ENCODE assay signal across 9 cellular contexts in genomic region chr14:106831322-106831720, GRCh38.
DNase-seq lines count a peak whose midpoint lies in the region; ATAC-seq and TF ChIP-seq lines count a peak whose summit lies in the region.
"Had no signal": no experiment of that assay in that cellular context is flagged by ENCODE, and none has a peak within 500 bp of the region (broad histone marks: within the 10 kb centered on the region; RNA-seq: fewer than 3 reads in every experiment).

No MANE protein-coding gene starts in this region.

- peaks cover 1% of the 10 kb centered on the region for H3K9me3 Mint-ChIP-seq in CD4-positive, alpha-beta T cell
- peaks cover 0 to 2% of the 10 kb centered on the region in 2 donors for H3K9me3 Mint-ChIP-seq in activated T-cell treated with anti-CD3 and anti-CD28 coated beads, Interleukin-2, amount 50 U/mL, for 72 hours
- H3K9me3 Mint-ChIP-seq in natural killer cell treated with Interleukin-12 subunit alpha and Interleukin-12 subunit beta and Interleukin-15 and Interleukin-18, amount 100 ng/mL, for 72 hours, result no peaks in the 10 kb centered on the region

- 76 to 80% methylated on average over 7 to 11 of the region's 11 CpGs for WGBS in tibial nerve, 2 donors

- DNase-seq in CD4-positive, alpha-beta T cell, result peak in 7 of 10 experiments; percentile 26 to 60 (median 40)
- DNase-seq in activated T-cell treated with anti-CD3 and anti-CD28 coated beads, Interleukin-2, amount 50 U/mL, for 72 hours, result peak; percentile 78 to 80
- no peak for DNase-seq in natural killer cell treated with Interleukin-12 subunit alpha and Interleukin-12 subunit beta and Interleukin-15 and Interleukin-18, amount 100 ng/mL, for 72 hours (ENCODE audit: low spot score)
- DNase-seq in tibial nerve (ENCODE audit: low spot score in 2 of 2), result no peak
- DNase-seq in globus pallidus (ENCODE audit: low spot score), result no peak

- H3K4me3 ChIP-seq in Loucy (ENCODE audit: low read length, poor library complexity, severe bottlenecking), result no peak overlapping the region
- H3K4me3 ChIP-seq in tibial nerve, result no peak overlapping the region
- H3K4me3 ChIP-seq: HAP-1 had no signal

- no peak overlapping the region for H3K27ac ChIP-seq in CD4-positive, alpha-beta T cell (ENCODE audit: low read depth, low read length)
- H3K27ac ChIP-seq in tibial nerve, result no peak overlapping the region

- H3K36me3 ChIP-seq in Loucy (ENCODE audit: insufficient read depth, low read length), result no peaks in the 10 kb centered on the region
- H3K36me3 ChIP-seq in tibial nerve, result no peaks in the 10 kb centered on the region
- H3K36me3 ChIP-seq: HAP-1 had no signal

- intact Hi-C loops in CD4-positive, alpha-beta T cell (cut with DNase I, micrococcal nuclease), result no loop called here

- no peak overlapping the region for H3K9ac ChIP-seq in Loucy (ENCODE audit: low read depth, low read length, poor library complexity, severe bottlenecking)

- peak; percentile 58 for ATAC-seq in CD4-positive, alpha-beta T cell (ENCODE audit: poor library complexity)
- ATAC-seq in GM21528 (IDR thresholded peaks at IDR 0.05; ENCODE audit: low FRiP score, unreplicated experiment) (peak; percentile 50), GM19452 (IDR thresholded peaks at IDR 0.05; ENCODE audit: unreplicated experiment) (no peak)
- ATAC-seq in activated T-cell treated with anti-CD3 and anti-CD28 coated beads, Interleukin-2, amount 50 U/mL, for 72 hours (replicated peaks in 1 of 2), result peak; percentile 52 to 66
- peak; percentile 44 to 72 for ATAC-seq in natural killer cell treated with Interleukin-12 subunit alpha and Interleukin-12 subunit beta and Interleukin-15 and Interleukin-18, amount 100 ng/mL, for 72 hours

- no peaks in the 10 kb centered on the region for H3K27me3 Mint-ChIP-seq in CD4-positive, alpha-beta T cell
- peaks cover 7% of the 10 kb centered on the region for H3K27me3 Mint-ChIP-seq in activated T-cell treated with anti-CD3 and anti-CD28 coated beads, Interleukin-2, amount 50 U/mL, for 72 hours (ENCODE audit: low read depth)
- peaks cover 12 to 25% of the 10 kb centered on the region in 2 donors for H3K27me3 Mint-ChIP-seq in natural killer cell treated with Interleukin-12 subunit alpha and Interleukin-12 subunit beta and Interleukin-15 and Interleukin-18, amount 100 ng/mL, for 72 hours

- POLR2A ChIA-PET in CD4-positive, alpha-beta T cell (lab: Charles Lee), result no interaction called here

- H3K36me3 Mint-ChIP-seq in CD4-positive, alpha-beta T cell (ENCODE audit: low read depth), result no peaks in the 10 kb centered on the region
- peaks cover 0 to 2% of the 10 kb centered on the region in 2 donors for H3K36me3 Mint-ChIP-seq in activated T-cell treated with anti-CD3 and anti-CD28 coated beads, Interleukin-2, amount 50 U/mL, for 72 hours (ENCODE audit: insufficient read depth in 2 of 2)
- no peaks in the 10 kb centered on the region for H3K36me3 Mint-ChIP-seq in natural killer cell treated with Interleukin-12 subunit alpha and Interleukin-12 subunit beta and Interleukin-15 and Interleukin-18, amount 100 ng/mL, for 72 hours

- peak overlapping the region; percentile 35 for H3K27ac Mint-ChIP-seq in CD4-positive, alpha-beta T cell
- H3K27ac Mint-ChIP-seq in activated T-cell treated with anti-CD3 and anti-CD28 coated beads, Interleukin-2, amount 50 U/mL, for 72 hours, result no peak overlapping the region
- no peak overlapping the region for H3K27ac Mint-ChIP-seq in natural killer cell treated with Interleukin-12 subunit alpha and Interleukin-12 subunit beta and Interleukin-15 and Interleukin-18, amount 100 ng/mL, for 72 hours

- no peak overlapping the region for H3K4me3 Mint-ChIP-seq in CD4-positive, alpha-beta T cell
- H3K4me3 Mint-ChIP-seq in activated T-cell treated with anti-CD3 and anti-CD28 coated beads, Interleukin-2, amount 50 U/mL, for 72 hours, result no peak overlapping the region
- no peak overlapping the region for H3K4me3 Mint-ChIP-seq in natural killer cell treated with Interleukin-12 subunit alpha and Interleukin-12 subunit beta and Interleukin-15 and Interleukin-18, amount 100 ng/mL, for 72 hours

- no peak for TF ChIP-seq EP300 in tibial nerve (IDR thresholded peaks at IDR 0.05)

- no peaks in the 10 kb centered on the region for H3K4me1 Mint-ChIP-seq in CD4-positive, alpha-beta T cell (ENCODE audit: low read depth)
- H3K4me1 Mint-ChIP-seq in activated T-cell treated with anti-CD3 and anti-CD28 coated beads, Interleukin-2, amount 50 U/mL, for 72 hours (ENCODE audit: low read depth), result no peaks in the 10 kb centered on the region
- peaks cover 0 to 5% of the 10 kb centered on the region in 2 donors for H3K4me1 Mint-ChIP-seq in natural killer cell treated with Interleukin-12 subunit alpha and Interleukin-12 subunit beta and Interleukin-15 and Interleukin-18, amount 100 ng/mL, for 72 hours (ENCODE audit: low read depth in 2 of 2)

- no peaks in the 10 kb centered on the region for H3K9me2 ChIP-seq in Loucy (replicated peaks; ENCODE audit: low read depth, low read length)

- H3K79me2 ChIP-seq in Loucy (ENCODE audit: insufficient read depth, low read length), result no peaks in the 10 kb centered on the region

- no peaks in the 10 kb centered on the region for H3K27me3 ChIP-seq in CD4-positive, alpha-beta T cell (ENCODE audit: control insufficient read depth, insufficient read depth, low read length)
- H3K27me3 ChIP-seq in Loucy (ENCODE audit: insufficient read depth, low read length, poor library complexity, severe bottlenecking) (no peaks in the 10 kb centered on the region), tibial nerve (no peaks in the 10 kb centered on the region)

- H4K20me1 ChIP-seq in Loucy (ENCODE audit: insufficient read depth, low read length, poor library complexity, severe bottlenecking), result no peaks in the 10 kb centered on the region

- no peak for TF ChIP-seq POLR2A in tibial nerve (IDR thresholded peaks at IDR 0.05)

- H3F3A ChIP-seq in Loucy (ENCODE audit: low read depth), result no peaks in the 10 kb centered on the region

- no peak overlapping the region for H2AFZ ChIP-seq in Loucy (ENCODE audit: low read length)

- CTCF ChIA-PET in CD4-positive, alpha-beta T cell (lab: Charles Lee), result interaction anchor here (1.2 to 2.2 kb wide), 11 partner anchors 9 to 44 kb away, joined by 3 to 32 read pairs (median 10); no protein-coding TSS in a partner anchor

- H3K4me1 ChIP-seq in Loucy (ENCODE audit: insufficient read depth, low read length, poor library complexity, severe bottlenecking) (peaks cover 7% of the 10 kb centered on the region), tibial nerve (no peaks in the 10 kb centered on the region)
- H3K4me1 ChIP-seq: HAP-1 had no signal

- no peaks in the 10 kb centered on the region for H3K9me3 ChIP-seq in CD4-positive, alpha-beta T cell (ENCODE audit: control insufficient read depth, low read length)
- peaks cover 10% of the 10 kb centered on the region; the same call in 1 of the 2 replicates for H3K9me3 ChIP-seq in Loucy (ENCODE audit: insufficient read depth, low read depth, low read length)
- no peaks in the 10 kb centered on the region for H3K9me3 ChIP-seq in tibial nerve
- H3K9me3 ChIP-seq: HAP-1 had no signal

- H3K4me2 ChIP-seq in Loucy (ENCODE audit: low read depth, low read length, poor library complexity, severe bottlenecking), result no peak overlapping the region

- peak; percentile 30 for TF ChIP-seq CTCF in CD4-positive, alpha-beta T cell (IDR thresholded peaks at IDR 0.05)
- TF ChIP-seq CTCF in Loucy (conservative IDR thresholded peaks at IDR 0.05; ENCODE audit: low read length) (peak; percentile 86), tibial nerve (IDR thresholded peaks at IDR 0.05) (peak in 2 of 5 experiments; percentile 7 to 14)

Comparison
In these comparisons a context has a peak if more than half of its experiments do, and no peak if none do; other contexts are left out.
1. DNase-seq: peak in CD4-positive, alpha-beta T cell (7 of 10) and activated T-cell treated with anti-CD3 and anti-CD28 coated beads, Interleukin-2, amount 50 U/mL, for 72 hours (2 of 2); none in natural killer cell treated with Interleukin-12 subunit alpha and Interleukin-12 subunit beta and Interleukin-15 and Interleukin-18, amount 100 ng/mL, for 72 hours (single experiment), tibial nerve (0 of 2) and globus pallidus (single experiment).